In genomic region chr1:211326140-211326527, GRCh38 we compare ENCODE assay signal across 8 cellular contexts. TPM values are rescaled to one million over a fixed set of nuclear protein-coding genes. Genes with fewer than 3 reads are reported as not detected.
A peak's percentile ranks its signal among the peaks of the same experiment; 100 is the strongest.
DNase-seq lines count a peak whose midpoint lies in the region; ATAC-seq and TF ChIP-seq lines count a peak whose summit lies in the region.

No MANE protein-coding gene starts in this region.

- H3K4me3 ChIP-seq in cardiac muscle cell: peak overlapping the region; percentile 77
- H3K4me3 ChIP-seq in body of pancreas: peak overlapping the region in 1 of 2 donors; percentile 14
- H3K4me3 ChIP-seq in mesendoderm (ENCODE audit: low read length): no peak overlapping the region
- peak overlapping the region; percentile 51 to 89 for H3K4me3 ChIP-seq in uterus

- 66 to 67% methylated on average over 8 of the region's 8 CpGs for WGBS in body of pancreas, 2 donors
- WGBS in mesendoderm (ENCODE audit: extremely low coverage, insufficient coverage, low lambda C conversion rate): no CpG with 5 or more reads among the region's 8 CpGs

- peak overlapping the region; percentile 42 for H3K4me2 ChIP-seq in mesendoderm (ENCODE audit: low read length)

- peak overlapping the region; percentile 77 for H2BK5ac ChIP-seq in mesendoderm (ENCODE audit: low read length)

- no peak overlapping the region for H3K23ac ChIP-seq in mesendoderm (ENCODE audit: low read length)

- H3K4me1 ChIP-seq in cardiac muscle cell (ENCODE audit: low read depth): peaks cover 6% of the 10 kb centered on the region
- H3K4me1 ChIP-seq in body of pancreas: peaks cover 46% of the 10 kb centered on the region
- peaks cover 22% of the 10 kb centered on the region for H3K4me1 ChIP-seq in mesendoderm (ENCODE audit: control insufficient read depth, low read depth, low read length)
- peaks cover 0 to 8% of the 10 kb centered on the region in 2 donors for H3K4me1 ChIP-seq in uterus

- peaks cover 28% of the 10 kb centered on the region for H3K79me1 ChIP-seq in mesendoderm (ENCODE audit: low read length)

- no peak overlapping the region for H2BK120ac ChIP-seq in mesendoderm (ENCODE audit: low read depth, low read length)

- peak overlapping the region; percentile 26 for H4K5ac ChIP-seq in mesendoderm (ENCODE audit: low read length)

- H3K9me3 ChIP-seq in cardiac muscle cell (ENCODE audit: low read depth): no peaks in the 10 kb centered on the region
- H3K9me3 ChIP-seq in body of pancreas: no peaks in the 10 kb centered on the region
- no peaks in the 10 kb centered on the region for H3K9me3 ChIP-seq in uterus

- H3K36me3 ChIP-seq in cardiac muscle cell: no peaks in the 10 kb centered on the region
- H3K36me3 ChIP-seq in body of pancreas (replicated peaks in 1 of 2; ENCODE audit: insufficient read depth in 1 of 2, low read depth in 2 of 2): no peaks in the 10 kb centered on the region
- H3K36me3 ChIP-seq in mesendoderm (ENCODE audit: control insufficient read depth, insufficient read depth, low read length): no peaks in the 10 kb centered on the region
- H3K36me3 ChIP-seq in uterus: no peaks in the 10 kb centered on the region

- H2BK15ac ChIP-seq in mesendoderm (replicated peaks; ENCODE audit: low read depth): no peak overlapping the region

- H3K27me3 ChIP-seq in cardiac muscle cell (no peaks in the 10 kb centered on the region), body of pancreas (no peaks in the 10 kb centered on the region), mesendoderm (ENCODE audit: insufficient read depth, low read length, poor library complexity) (no peaks in the 10 kb centered on the region), uterus (no peaks in the 10 kb centered on the region)

- DNase-seq in cardiac muscle cell (ENCODE audit: low read depth in 1 of 2, low spot score in 1 of 2): no peak
- no peak for DNase-seq in Right ventricle myocardium inferior (ENCODE audit: missing footprints)
- DNase-seq in body of pancreas: no peak
- DNase-seq in mesendoderm: no peak
- DNase-seq in uterus: no peak
- no peak for DNase-seq in globus pallidus (ENCODE audit: low spot score)
- DNase-seq in COLO668 (lab: John Stamatoyannopoulos, UW; ENCODE audit: unreplicated experiment): no peak
- DNase-seq in AML-193 (lab: John Stamatoyannopoulos, UW): no peak

- H2AK5ac ChIP-seq in mesendoderm (ENCODE audit: low read length): peak overlapping the region; percentile 81

- TF ChIP-seq CTCF in cardiac muscle cell (IDR thresholded peaks at IDR 0.05; ENCODE audit: low read depth, low read length) (no peak), body of pancreas (IDR thresholded peaks at IDR 0.05) (no peak), uterus (IDR thresholded peaks at IDR 0.05) (no peak)

- H3K27ac ChIP-seq in cardiac muscle cell (no peak overlapping the region), body of pancreas (peak overlapping the region; percentile 85 to 97 (median 88)), mesendoderm (ENCODE audit: low read depth, low read length) (no peak overlapping the region), uterus (peak overlapping the region; percentile 87 to 88)

- peaks cover 41% of the 10 kb centered on the region for H3K79me2 ChIP-seq in mesendoderm (ENCODE audit: control insufficient read depth, insufficient read depth, low read length)

- ATAC-seq in Right ventricle myocardium inferior: no peak
- ATAC-seq in body of pancreas: no peak

- intact Hi-C loops in Right ventricle myocardium inferior (cut with DNase I): loop anchor here (5.0 to 10.0 kb wide), 2 partner anchors 56 to 149 kb away; no protein-coding TSS in a partner anchor
- intact Hi-C loops in body of pancreas (cut with DNase I): loop anchor here (10.0 kb wide), 1 partner anchor 189 kb away; no protein-coding TSS in a partner anchor
- intact Hi-C loops in uterus (cut with DNase I; ENCODE audit: low total_unique reads): no loop called here

- H3K18ac ChIP-seq in mesendoderm (ENCODE audit: low read length): peak overlapping the region; percentile 42

- H4K8ac ChIP-seq in mesendoderm (ENCODE audit: low read depth, low read length): no peak overlapping the region

- peak overlapping the region; percentile 41 for H3K4ac ChIP-seq in mesendoderm (ENCODE audit: low read depth, low read length)

- peak overlapping the region; percentile 78 for H3K9ac ChIP-seq in mesendoderm (ENCODE audit: low read length)

- TF ChIP-seq POLR2A in body of pancreas (IDR thresholded peaks at IDR 0.05) (no peak), uterus (IDR thresholded peaks at IDR 0.05) (no peak)

- peak overlapping the region; percentile 88 for H3K56ac ChIP-seq in mesendoderm (ENCODE audit: low read length)

RNA-seq across cellular contexts. Expression of gene TRAF5, which starts 0.5 kb away (rescaled TPM):
- 2.8 and 8.7 TPM in 2 replicates for total RNA-seq in cardiac muscle cell
- polyA plus RNA-seq in cardiac muscle cell: 3.9 and 8.0 TPM in 2 replicates
- total RNA-seq in Right ventricle myocardium inferior: 2.1 TPM
- 10 to 100 TPM; 35.6 to 37.6 TPM for total RNA-seq in body of pancreas
- polyA plus RNA-seq in mesendoderm (2013, experiment 1 of 2): 8.8 TPM
- polyA plus RNA-seq in mesendoderm (2013, experiment 2 of 2): 8.4 TPM
- 10 to 100 TPM; 17.1 to 98.6 (median 53.3) TPM for total RNA-seq in uterus

Comparison
In these comparisons a context has a peak if more than half of its experiments do, and no peak if none do; other contexts are left out.
1. H3K27ac ChIP-seq: peak in body of pancreas (4 of 4) and uterus (2 of 2); none in cardiac muscle cell (single experiment) and mesendoderm (single experiment).